ENCODE assay signal across 18 cellular contexts in the genomic region with DNA sequence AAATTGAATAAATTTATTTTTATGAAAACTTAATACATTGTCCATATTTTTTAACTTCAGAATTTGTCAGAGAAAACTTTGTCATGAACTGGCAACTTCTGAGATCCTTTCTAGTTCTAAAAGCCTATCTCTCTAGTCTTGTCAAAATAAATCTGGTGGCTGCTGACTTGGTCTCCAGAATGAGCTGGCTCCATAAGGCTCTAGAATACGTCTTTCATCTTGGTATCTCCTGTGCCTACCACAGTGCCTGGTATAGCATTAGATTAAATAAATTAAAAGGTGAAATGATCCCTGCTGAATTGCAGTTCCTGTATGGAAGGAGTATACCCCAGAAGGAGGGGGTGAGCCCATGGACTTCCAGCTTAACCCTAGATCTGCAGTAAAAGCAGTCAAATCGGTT.
"Had no signal": no experiment of that assay in that cellular context is flagged by ENCODE, and none has a peak within 500 bp of the region (broad histone marks: within the 10 kb centered on the region; RNA-seq: fewer than 3 reads in every experiment).

No MANE protein-coding gene starts in this region.

- H3K9me3 ChIP-seq: neutrophil, ovary, pancreas, prostate gland, right atrium auricular region, right lobe of liver, sigmoid colon, spleen had no signal

- H3K36me3 ChIP-seq: neural progenitor cell, neutrophil, ovary, pancreas, prostate gland, right atrium auricular region, right lobe of liver, sigmoid colon, spleen had no signal

- H3K27ac ChIP-seq: neural progenitor cell, neutrophil, ovary, pancreas, parathyroid adenoma, prostate gland, psoas muscle, right atrium auricular region, right lobe of liver, sigmoid colon, skin epidermis, spleen had no signal

- H3K4me1 ChIP-seq: parathyroid adenoma, prostate gland had no signal

- H3K4me3 ChIP-seq: neural progenitor cell, ovary, pancreas, prostate gland, psoas muscle, right atrium auricular region, right lobe of liver, sigmoid colon, skin epidermis, smooth muscle cell, spleen had no signal

- ATAC-seq: naive thymus-derived CD8-positive, alpha-beta T cell; natural killer cell; natural killer cell treated with Interleukin-12 subunit alpha and Interleukin-12 subunit beta and Interleukin-15 and Interleukin-18, amount 100 ng/mL, for 72 hours; pancreas; psoas muscle; right cardiac atrium; right lobe of liver; sciatic nerve had no signal
